ENCODE assay signal across 9 cellular contexts in the genomic region with DNA sequence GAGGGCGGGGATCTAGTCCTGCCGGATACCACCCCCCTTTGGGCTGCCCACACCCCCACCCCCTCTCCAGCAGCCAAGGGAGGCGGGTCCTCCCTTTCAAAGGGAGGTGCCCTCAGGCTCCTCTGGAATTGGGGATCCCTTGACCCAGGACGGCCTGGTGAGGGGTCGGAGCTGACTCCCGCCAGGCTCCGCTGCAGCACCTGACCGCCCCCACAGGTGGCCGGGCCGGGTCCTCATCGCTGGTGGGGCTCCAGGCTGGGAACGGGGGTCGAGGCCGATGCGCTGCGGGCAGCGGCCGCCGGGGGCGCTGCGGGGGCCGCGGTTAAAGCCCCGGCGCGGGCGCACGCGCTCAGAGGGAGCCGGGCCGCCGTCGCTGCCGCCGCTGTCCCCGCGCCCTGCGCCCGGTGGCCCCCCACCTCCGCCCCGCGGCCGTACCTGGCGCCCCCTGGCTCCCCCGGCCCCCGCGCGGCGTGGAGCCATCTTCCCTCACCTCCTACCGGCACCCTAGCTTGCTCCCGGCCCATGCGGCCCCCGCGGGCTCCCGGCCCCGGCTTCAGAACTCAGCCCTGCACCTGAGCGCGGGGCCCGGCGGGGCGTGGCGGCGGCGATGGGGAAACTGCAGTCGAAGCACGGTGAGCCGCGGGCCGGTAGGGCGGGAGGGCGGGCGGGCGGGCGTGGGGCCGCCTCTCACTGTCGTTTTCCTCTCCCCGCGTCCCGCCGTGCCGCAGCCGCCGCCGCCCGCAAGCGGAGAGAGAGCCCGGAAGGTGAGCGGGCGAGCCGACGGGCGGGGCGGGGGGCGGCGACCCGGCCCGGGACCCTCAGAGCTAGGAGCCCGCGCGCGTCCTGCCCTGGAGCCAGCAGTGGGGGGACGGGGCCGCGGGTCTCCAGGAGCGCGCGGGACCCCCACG. TPM values are rescaled to one million over a fixed set of nuclear protein-coding genes. Genes with fewer than 3 reads are reported as not detected.
DNase-seq lines count a peak whose midpoint lies in the region; ATAC-seq and TF ChIP-seq lines count a peak whose summit lies in the region.
"Had no signal": no experiment of that assay in that cellular context is flagged by ENCODE, and none has a peak within 500 bp of the region (broad histone marks: within the 10 kb centered on the region; RNA-seq: fewer than 3 reads in every experiment).

A gene with protein sequence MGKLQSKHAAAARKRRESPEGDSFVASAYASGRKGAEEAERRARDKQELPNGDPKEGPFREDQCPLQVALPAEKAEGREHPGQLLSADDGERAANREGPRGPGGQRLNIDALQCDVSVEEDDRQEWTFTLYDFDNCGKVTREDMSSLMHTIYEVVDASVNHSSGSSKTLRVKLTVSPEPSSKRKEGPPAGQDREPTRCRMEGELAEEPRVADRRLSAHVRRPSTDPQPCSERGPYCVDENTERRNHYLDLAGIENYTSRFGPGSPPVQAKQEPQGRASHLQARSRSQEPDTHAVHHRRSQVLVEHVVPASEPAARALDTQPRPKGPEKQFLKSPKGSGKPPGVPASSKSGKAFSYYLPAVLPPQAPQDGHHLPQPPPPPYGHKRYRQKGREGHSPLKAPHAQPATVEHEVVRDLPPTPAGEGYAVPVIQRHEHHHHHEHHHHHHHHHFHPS (plus strand): TSS at position 352 of the 908 bp plus-strand sequence. CDS start 256 bp downstream, at position 608.

- TF ChIP-seq CTCF in BJ (IDR thresholded peaks at IDR 0.05; ENCODE audit: insufficient read depth, low read depth, low read length) = peak; percentile 16; the same call in 1 of the 2 replicates

- H3K36me3 ChIP-seq in BJ (ENCODE audit: control insufficient read depth, insufficient read depth, low read length) (no peaks in the 10 kb centered on the region), adipocyte (ENCODE audit: control insufficient read depth, insufficient read depth, low read length, severe bottlenecking) (peaks cover 22% of the 10 kb centered on the region), iPS-18a (ENCODE audit: control insufficient read depth, low read depth, low read length) (no peaks in the 10 kb centered on the region)
- H3K36me3 ChIP-seq: neutrophil had no signal

- H3K27me3 ChIP-seq in BJ (ENCODE audit: control insufficient read depth, insufficient read depth, low read length) (peaks cover 50% of the 10 kb centered on the region), adipocyte (replicated peaks; ENCODE audit: control insufficient read depth, insufficient read depth, low read length) (peaks cover 58% of the 10 kb centered on the region), iPS-18a (ENCODE audit: control insufficient read depth, insufficient read depth, low read length) (peaks cover 66% of the 10 kb centered on the region)

- H3K9ac ChIP-seq in adipocyte (ENCODE audit: low read length) (peak within 1 kb of the TSS; percentile 58), iPS-18a (ENCODE audit: low read length) (no peak within 1 kb of the TSS)

- DNase-seq in BJ (ENCODE audit: low read depth) (no peak), NOMO-1 treated with dmso at 0.1 percent for 144 hours (lab: John Stamatoyannopoulos, UW; ENCODE audit: unreplicated experiment) (peak; percentile 51), adipocyte (ENCODE audit: low read depth) (peak; percentile 59), NCI-H226 (no peak), dedifferentiated amniotic fluid mesenchymal stem cell (ENCODE audit: extremely low spot score) (no peak)
- DNase-seq in stimulated activated CD4-positive, alpha-beta T cell treated with anti-CD3 and anti-CD28 coated beads, Interleukin-4, amount 100 ng/mL, for 1 hour = peak; percentile 62

- H3K4me3 ChIP-seq in BJ (ENCODE audit: low read depth, low read length) (no peak within 1 kb of the TSS), adipocyte (ENCODE audit: low read length) (peak within 1 kb of the TSS; percentile 79), iPS-18a (ENCODE audit: low read length) (peak within 1 kb of the TSS; percentile 42)

- CTCF ChIA-PET in BJ (lab: Yijun Ruan, JAX) = interaction anchor here (0.8 to 5.1 kb wide), 6 partner anchors 11 to 143 kb away, joined by 3 to 34 read pairs (median 6); no protein-coding TSS in a partner anchor

- no peaks in the 10 kb centered on the region for H3K9me3 ChIP-seq in adipocyte (ENCODE audit: control insufficient read depth, low read length)
- H3K9me3 ChIP-seq in iPS-18a (ENCODE audit: control insufficient read depth, low read depth, low read length) = no peaks in the 10 kb centered on the region
- H3K9me3 ChIP-seq: neutrophil had no signal

- H3K27ac ChIP-seq in iPS-18a (ENCODE audit: low read length) = no peak within 1 kb of the TSS
- H3K27ac ChIP-seq: neutrophil had no signal

- peak; percentile 55 for ATAC-seq in GM19463 (IDR thresholded peaks at IDR 0.05; ENCODE audit: unreplicated experiment)

- H3K4me1 ChIP-seq in adipocyte (ENCODE audit: control insufficient read depth, insufficient read depth, low read length) (peaks cover 15% of the 10 kb centered on the region), iPS-18a (ENCODE audit: control insufficient read depth, low read depth, low read length) (peaks cover 6% of the 10 kb centered on the region)

- POLR2A ChIA-PET in BJ (lab: Charles Lee) = no interaction called here

RNA-seq across cellular contexts. Expression of the gene that starts here (rescaled TPM):
- polyA plus RNA-seq in BJ (2011; rRNA removed) = not detected in 2 replicates
- polyA minus RNA-seq in BJ (2011; rRNA and poly(A)+ RNA removed) = not detected in 2 replicates

Comparison
In these comparisons a context has a peak if more than half of its experiments do, and no peak if none do; other contexts are left out.
1. DNase-seq: peak in NOMO-1 treated with dmso at 0.1 percent for 144 hours (single experiment), adipocyte (single experiment) and stimulated activated CD4-positive, alpha-beta T cell treated with anti-CD3 and anti-CD28 coated beads, Interleukin-4, amount 100 ng/mL, for 1 hour (single experiment); none in BJ (single experiment), NCI-H226 (single experiment) and dedifferentiated amniotic fluid mesenchymal stem cell (single experiment).